1 cellular context compared by ENCODE assay signal in the genomic region with DNA sequence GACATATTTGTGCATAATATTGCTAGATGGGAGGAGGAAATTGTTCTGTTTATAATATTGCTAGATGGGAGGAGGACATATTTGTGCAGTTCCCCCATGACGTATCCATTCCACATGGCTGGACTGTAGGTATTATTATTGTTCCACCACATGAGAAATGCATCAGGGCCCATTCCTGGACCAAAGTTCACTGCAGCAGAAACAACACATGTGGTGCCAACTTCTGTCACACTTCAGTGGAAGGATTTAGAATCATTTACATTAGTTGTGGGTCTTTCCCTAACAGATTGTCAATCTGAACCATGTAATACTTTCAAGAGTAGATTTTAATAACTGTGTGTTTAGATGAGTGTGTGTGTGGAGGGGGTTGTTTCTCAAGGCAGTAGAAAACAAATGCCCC.
TF ChIP-seq lines count a peak whose summit lies in the region.

No MANE protein-coding gene starts in this region.

TF ChIP-seq in HepG2, 621 proteins besides CTCF, POLR2A, EP300 and RAD21:
- no peak for TF ChIP-seq SETDB1 (CRISPR knock-in tag; IDR thresholded peaks at IDR 0.05; ENCODE audit: borderline replicate concordance)
- no peak for TF ChIP-seq ZNF737 (CRISPR knock-in tag; IDR thresholded peaks at IDR 0.05; ENCODE audit: borderline replicate concordance)
- no peak for TF ChIP-seq ESRRA (CRISPR knock-in tag; IDR thresholded peaks at IDR 0.05; ENCODE audit: low read depth)
- TF ChIP-seq, protein P1, sequence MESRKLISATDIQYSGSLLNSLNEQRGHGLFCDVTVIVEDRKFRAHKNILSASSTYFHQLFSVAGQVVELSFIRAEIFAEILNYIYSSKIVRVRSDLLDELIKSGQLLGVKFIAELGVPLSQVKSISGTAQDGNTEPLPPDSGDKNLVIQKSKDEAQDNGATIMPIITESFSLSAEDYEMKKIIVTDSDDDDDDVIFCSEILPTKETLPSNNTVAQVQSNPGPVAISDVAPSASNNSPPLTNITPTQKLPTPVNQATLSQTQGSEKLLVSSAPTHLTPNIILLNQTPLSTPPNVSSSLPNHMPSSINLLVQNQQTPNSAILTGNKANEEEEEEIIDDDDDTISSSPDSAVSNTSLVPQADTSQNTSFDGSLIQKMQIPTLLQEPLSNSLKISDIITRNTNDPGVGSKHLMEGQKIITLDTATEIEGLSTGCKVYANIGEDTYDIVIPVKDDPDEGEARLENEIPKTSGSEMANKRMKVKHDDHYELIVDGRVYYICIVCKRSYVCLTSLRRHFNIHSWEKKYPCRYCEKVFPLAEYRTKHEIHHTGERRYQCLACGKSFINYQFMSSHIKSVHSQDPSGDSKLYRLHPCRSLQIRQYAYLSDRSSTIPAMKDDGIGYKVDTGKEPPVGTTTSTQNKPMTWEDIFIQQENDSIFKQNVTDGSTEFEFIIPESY (CRISPR knock-in tag; IDR thresholded peaks at IDR 0.05) = no peak
- TF ChIP-seq ZNF547 (CRISPR knock-in tag; IDR thresholded peaks at IDR 0.05) = no peak
- TF ChIP-seq, protein P2, sequence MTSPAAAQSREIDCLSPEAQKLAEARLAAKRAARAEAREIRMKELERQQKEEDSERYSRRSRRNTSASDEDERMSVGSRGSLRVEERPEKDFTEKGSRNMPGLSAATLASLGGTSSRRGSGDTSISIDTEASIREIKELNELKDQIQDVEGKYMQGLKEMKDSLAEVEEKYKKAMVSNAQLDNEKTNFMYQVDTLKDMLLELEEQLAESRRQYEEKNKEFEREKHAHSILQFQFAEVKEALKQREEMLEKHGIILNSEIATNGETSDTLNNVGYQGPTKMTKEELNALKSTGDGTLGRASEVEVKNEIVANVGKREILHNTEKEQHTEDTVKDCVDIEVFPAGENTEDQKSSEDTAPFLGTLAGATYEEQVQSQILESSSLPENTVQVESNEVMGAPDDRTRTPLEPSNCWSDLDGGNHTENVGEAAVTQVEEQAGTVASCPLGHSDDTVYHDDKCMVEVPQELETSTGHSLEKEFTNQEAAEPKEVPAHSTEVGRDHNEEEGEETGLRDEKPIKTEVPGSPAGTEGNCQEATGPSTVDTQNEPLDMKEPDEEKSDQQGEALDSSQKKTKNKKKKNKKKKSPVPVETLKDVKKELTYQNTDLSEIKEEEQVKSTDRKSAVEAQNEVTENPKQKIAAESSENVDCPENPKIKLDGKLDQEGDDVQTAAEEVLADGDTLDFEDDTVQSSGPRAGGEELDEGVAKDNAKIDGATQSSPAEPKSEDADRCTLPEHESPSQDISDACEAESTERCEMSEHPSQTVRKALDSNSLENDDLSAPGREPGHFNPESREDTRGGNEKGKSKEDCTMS (CRISPR knock-in tag; conservative IDR thresholded peaks at IDR 0.05) = no peak
- no peak for TF ChIP-seq NFATC3 (CRISPR knock-in tag; IDR thresholded peaks at IDR 0.05)
TF ChIP-seq in HepG2: peak in this region for 0.
